23 cellular contexts compared by ENCODE assay signal in genomic region chr1:16204216-16204615, GRCh38.
"Had no signal": no experiment of that assay in that cellular context is flagged by ENCODE, and none has a peak within 500 bp of the region (broad histone marks: within the 10 kb centered on the region; RNA-seq: fewer than 3 reads in every experiment).

No MANE protein-coding gene starts in this region.

- DNase-seq: cerebellar nuclear complex; cortex of kidney; effector memory CD8-positive, alpha-beta T cell; esophagus squamous epithelium; foreskin melanocyte; hypothalamus; left ventricle myocardium superior; lower lobe of right lung; naive B cell; nephron progenitor cell; nucleus accumbens; psoas muscle; retina; right lobe of liver; small intestine; stimulated activated CD4-positive, alpha-beta T cell treated with anti-CD3 and anti-CD28 coated beads, Interleukin-15, amount 100 ng/mL, for 24 hours; stimulated activated CD4-positive, alpha-beta T cell treated with anti-CD3 and anti-CD28 coated beads, Interleukin-2, amount 100 ng/mL, for 48 hours; testis; tibial artery; upper lobe of left lung had no signal

- H3K4me1 ChIP-seq: psoas muscle had no signal

- H3K4me3 Mint-ChIP-seq: mesothelial cell of epicardium had no signal

- H3K27ac ChIP-seq: lower lobe of right lung, psoas muscle, right lobe of liver, testis, tibial artery, upper lobe of left lung had no signal

- H3K36me3 ChIP-seq: ovary, right lobe of liver had no signal

- H3K27ac Mint-ChIP-seq: effector memory CD8-positive, alpha-beta T cell; mesothelial cell of epicardium; nephron progenitor cell had no signal

- H3K4me3 ChIP-seq: esophagus squamous epithelium, lower lobe of right lung, mucosa of descending colon, ovary, psoas muscle, right lobe of liver, testis, tibial artery, upper lobe of left lung had no signal

- H3K27me3 Mint-ChIP-seq: effector memory CD8-positive, alpha-beta T cell; naive B cell had no signal

- H3K27me3 ChIP-seq: esophagus squamous epithelium, ovary, right lobe of liver, testis, tibial artery, upper lobe of left lung had no signal

- H3K9me3 Mint-ChIP-seq: effector memory CD8-positive, alpha-beta T cell; mesothelial cell of epicardium; naive B cell; nephron progenitor cell had no signal

- H3K9me3 ChIP-seq: esophagus squamous epithelium, lower lobe of right lung, mucosa of descending colon, ovary, psoas muscle, right lobe of liver, testis, tibial artery, upper lobe of left lung had no signal

- ATAC-seq: effector memory CD8-positive, alpha-beta T cell; lower lobe of right lung; mucosa of descending colon; psoas muscle had no signal
